ENCODE assay signal across 9 cellular contexts in genomic region chr10:101301111-101301731, GRCh38. TPM values are rescaled to one million over a fixed set of nuclear protein-coding genes. Genes with fewer than 3 reads are reported as not detected.
A peak's percentile ranks its signal among the peaks of the same experiment; 100 is the strongest.
DNase-seq lines count a peak whose midpoint lies in the region; ATAC-seq and TF ChIP-seq lines count a peak whose summit lies in the region.
"Had no signal": no experiment of that assay in that cellular context is flagged by ENCODE, and none has a peak within 500 bp of the region (broad histone marks: within the 10 kb centered on the region; RNA-seq: fewer than 3 reads in every experiment).

No MANE protein-coding gene starts in this region.

- H3K79me2 ChIP-seq in hepatocyte, result no peaks in the 10 kb centered on the region

- TF ChIP-seq CTCF in AG04450 (IDR thresholded peaks at IDR 0.05; ENCODE audit: low read depth, low read length) (peak; percentile 60), GM12875 (IDR thresholded peaks at IDR 0.05; ENCODE audit: borderline replicate concordance, insufficient read depth, low read depth, low read length) (peak; percentile 58), hepatocyte (IDR thresholded peaks at IDR 0.05; ENCODE audit: poor library complexity) (peak; percentile 33)

- ATAC-seq in activated T-helper 17 cell treated with anti-CD3 and anti-CD28 coated beads, Interleukin-2, amount 50 U/mL, for 72 hours (replicated peaks), result peak; percentile 79
- ATAC-seq in stimulated activated naive CD8-positive, alpha-beta T cell treated with anti-CD3 and anti-CD28 coated beads, Interleukin-15, Interleukin-2, amounts not matched to agents 100 U/mL and 50 U/mL, for 24 hours, result peak; percentile 68
- no peak for ATAC-seq in HG02610 (IDR thresholded peaks at IDR 0.05; ENCODE audit: unreplicated experiment)

- no peak overlapping the region for H3K4me3 Mint-ChIP-seq in activated T-helper 17 cell treated with anti-CD3 and anti-CD28 coated beads, Interleukin-2, amount 50 U/mL, for 72 hours
- H3K4me3 Mint-ChIP-seq: central memory CD8-positive, alpha-beta T cell had no signal

- H2AFZ ChIP-seq in hepatocyte, result no peak overlapping the region

- no peaks in the 10 kb centered on the region for H3K9me2 ChIP-seq in hepatocyte (replicated peaks; ENCODE audit: insufficient read depth)

- POLR2A ChIA-PET in AG04450 (lab: Yijun Ruan, JAX), result no interaction called here

- H3K36me3 Mint-ChIP-seq in activated T-helper 17 cell treated with anti-CD3 and anti-CD28 coated beads, Interleukin-2, amount 50 U/mL, for 72 hours (ENCODE audit: low read depth), result no peaks in the 10 kb centered on the region

- no peaks in the 10 kb centered on the region for H3K36me3 ChIP-seq in hepatocyte (replicated peaks; ENCODE audit: insufficient read depth, low read depth)

- H3K4me3 ChIP-seq in AG04450 (ENCODE audit: low read depth, low read length) (no peak overlapping the region), GM12875 (ENCODE audit: low read depth, low read length) (no peak overlapping the region), hepatocyte (no peak overlapping the region)

- H3K27me3 ChIP-seq in AG04450 (ENCODE audit: control insufficient read depth, insufficient read depth, low read length) (peaks cover 73% of the 10 kb centered on the region), hepatocyte (peaks cover 13% of the 10 kb centered on the region)

- no peak overlapping the region for H3K27ac ChIP-seq in AG04450 (ENCODE audit: low read depth, low read length)
- H3K27ac ChIP-seq in hepatocyte, result no peak overlapping the region

- no peaks in the 10 kb centered on the region for H3K4me1 Mint-ChIP-seq in activated T-helper 17 cell treated with anti-CD3 and anti-CD28 coated beads, Interleukin-2, amount 50 U/mL, for 72 hours

- WGBS in hepatocyte (ENCODE audit: low lambda C conversion rate, missing lambda C conversion rate), result 35% methylated on average over 2 of the region's 2 CpGs

- H4K20me1 ChIP-seq in hepatocyte (ENCODE audit: insufficient read depth, poor library complexity, severe bottlenecking), result no peaks in the 10 kb centered on the region

- CTCF ChIA-PET in AG04450 (lab: Charles Lee), result interaction anchor here (0.6 to 3.7 kb wide), 13 partner anchors 8 to 270 kb away, joined by 3 to 37 read pairs (median 3); no protein-coding TSS in a partner anchor

- no peak overlapping the region for H3K27ac Mint-ChIP-seq in activated T-helper 17 cell treated with anti-CD3 and anti-CD28 coated beads, Interleukin-2, amount 50 U/mL, for 72 hours

- H3K9me3 Mint-ChIP-seq in activated T-helper 17 cell treated with anti-CD3 and anti-CD28 coated beads, Interleukin-2, amount 50 U/mL, for 72 hours, result no peaks in the 10 kb centered on the region
- H3K9me3 Mint-ChIP-seq: central memory CD8-positive, alpha-beta T cell had no signal

- no peak overlapping the region for H3K4me2 ChIP-seq in hepatocyte

- DNase-seq in AG04450 (ENCODE audit: low read depth, low spot score) (peak; percentile 13), NCI-H774 (lab: John Stamatoyannopoulos, UW) (peak; percentile 10), hepatocyte (ENCODE audit: low spot score) (peak; percentile 52), dedifferentiated amniotic fluid mesenchymal stem cell (ENCODE audit: extremely low spot score) (no peak)
- DNase-seq in stimulated activated naive CD8-positive, alpha-beta T cell treated with anti-CD3 and anti-CD28 coated beads, Interleukin-15, Interleukin-2, amounts not matched to agents 100 U/mL and 50 U/mL, for 24 hours, result peak; percentile 54

- no peaks in the 10 kb centered on the region for H3K4me1 ChIP-seq in hepatocyte (ENCODE audit: insufficient read depth)

- H3K9me3 ChIP-seq in AG04450 (ENCODE audit: control insufficient read depth, insufficient read depth, low read length) (no peaks in the 10 kb centered on the region), hepatocyte (ENCODE audit: low read depth) (no peaks in the 10 kb centered on the region)

- H3K27me3 Mint-ChIP-seq in activated T-helper 17 cell treated with anti-CD3 and anti-CD28 coated beads, Interleukin-2, amount 50 U/mL, for 72 hours, result peaks cover 57% of the 10 kb centered on the region

RNA-seq across cellular contexts. Expression of gene BTRC, which starts 52.7 kb away (rescaled TPM):
- polyA plus RNA-seq in AG04450 (2011; rRNA removed) (16.6 and 23.2 TPM in 2 replicates), hepatocyte (14.5 and 15.9 TPM in 2 replicates)
- 20.3 and 30.8 TPM in 2 replicates for polyA minus RNA-seq in AG04450 (2011; rRNA and poly(A)+ RNA removed)
- total RNA-seq in activated T-helper 17 cell treated with anti-CD3 and anti-CD28 coated beads, Interleukin-2, amount 50 U/mL, for 72 hours, result 10 to 100 TPM; 14.8 to 15.1 TPM
- total RNA-seq in hepatocyte, result 24.3 and 25.9 TPM in 2 replicates
